8 cellular contexts compared by ENCODE assay signal in genomic region chr2:181953773-181954537, GRCh38. TPM values are rescaled to one million over a fixed set of nuclear protein-coding genes. Genes with fewer than 3 reads are reported as not detected.
DNase-seq lines count a peak whose midpoint lies in the region; ATAC-seq and TF ChIP-seq lines count a peak whose summit lies in the region.

No MANE protein-coding gene starts in this region.

- H3K36me3 ChIP-seq in SJSA1 (no peaks in the 10 kb centered on the region), heart left ventricle (no peaks in the 10 kb centered on the region)

- peaks cover 9% of the 10 kb centered on the region for H3K4me1 Mint-ChIP-seq in activated naive CD4-positive, alpha-beta T cell treated with anti-CD3 and anti-CD28 coated beads, Interleukin-2, amount 10 ng/mL, durations not matched to agents 7 days and 5 days

- no peak overlapping the region for H3K4me3 ChIP-seq in SJSA1
- H3K4me3 ChIP-seq in heart left ventricle, result peak overlapping the region in 8 of 12 donors; percentile 4 to 48 (median 25)

- peak; percentile 51 to 69 (median 62) for TF ChIP-seq CTCF in heart left ventricle (IDR thresholded peaks at IDR 0.05)

- H3K27me3 ChIP-seq in SJSA1 (replicated peaks), result no peaks in the 10 kb centered on the region
- H3K27me3 ChIP-seq in heart left ventricle, result no peaks in the 10 kb centered on the region

- H3K9me3 ChIP-seq in SJSA1 (replicated peaks), result no peaks in the 10 kb centered on the region
- no peaks in the 10 kb centered on the region for H3K9me3 ChIP-seq in heart left ventricle

- CTCF ChIA-PET in activated naive CD4-positive, alpha-beta T cell treated with anti-CD3 and anti-CD28 coated beads, Interleukin-2, amount 10 ng/mL, durations not matched to agents 7 days and 5 days (lab: Charles Lee), result interaction anchor here (0.6 to 1.9 kb wide), 16 partner anchors 9 to 390 kb away, joined by 3 to 11 read pairs (median 3); partner anchors contain the start of gene ITPRID2

- peak; percentile 69 for ATAC-seq in HG03108 (IDR thresholded peaks at IDR 0.05; ENCODE audit: unreplicated experiment)
- peak in 3 of 4 donors; percentile 32 to 59 (median 45) for ATAC-seq in heart left ventricle

- DNase-seq in SIG-M5 treated with dmso at 0.1 percent for 504 hours (lab: John Stamatoyannopoulos, UW; ENCODE audit: unreplicated experiment) (peak; percentile 64), SIG-M5 (lab: John Stamatoyannopoulos, UW) (no peak), SJSA1 (ENCODE audit: low read depth in 1 of 2, low spot score in 2 of 2) (peak in 1 of 2 experiments; percentile 19), heart left ventricle (peak; percentile 15 to 56 (median 43)), retina (peak; percentile 47), NCI-H2196 treated with DMSO at 0.1 percent for 48 hours (lab: John Stamatoyannopoulos, UW; ENCODE audit: unreplicated experiment) (no peak)
- DNase-seq in activated naive CD4-positive, alpha-beta T cell treated with anti-CD3 and anti-CD28 coated beads, Interleukin-2, amount 10 ng/mL, durations not matched to agents 7 days and 5 days, result peak; percentile 76

- intact Hi-C loops in heart left ventricle (cut with DNase I), result loop anchor here (1.0 to 10.0 kb wide), 6 partner anchors 209 to 213 kb away; no protein-coding TSS in a partner anchor

- no peaks in the 10 kb centered on the region for H3K9me3 Mint-ChIP-seq in activated naive CD4-positive, alpha-beta T cell treated with anti-CD3 and anti-CD28 coated beads, Interleukin-2, amount 10 ng/mL, durations not matched to agents 7 days and 5 days

- peaks cover 29% of the 10 kb centered on the region for H3K4me1 ChIP-seq in SJSA1 (replicated peaks)
- H3K4me1 ChIP-seq in heart left ventricle, result peaks cover 0 to 13% (median 0%) of the 10 kb centered on the region in 12 donors

- WGBS in heart left ventricle, 4 donors, result 1 to 3% (median 2%) methylated on average over 18 to 19 of the region's 19 CpGs

- no peaks in the 10 kb centered on the region for H3K36me3 Mint-ChIP-seq in activated naive CD4-positive, alpha-beta T cell treated with anti-CD3 and anti-CD28 coated beads, Interleukin-2, amount 10 ng/mL, durations not matched to agents 7 days and 5 days

- H3K27ac Mint-ChIP-seq in activated naive CD4-positive, alpha-beta T cell treated with anti-CD3 and anti-CD28 coated beads, Interleukin-2, amount 10 ng/mL, durations not matched to agents 7 days and 5 days, result no peak overlapping the region

- peaks cover 21% of the 10 kb centered on the region for H3K27me3 Mint-ChIP-seq in activated naive CD4-positive, alpha-beta T cell treated with anti-CD3 and anti-CD28 coated beads, Interleukin-2, amount 10 ng/mL, durations not matched to agents 7 days and 5 days

- H3K4me3 Mint-ChIP-seq in activated naive CD4-positive, alpha-beta T cell treated with anti-CD3 and anti-CD28 coated beads, Interleukin-2, amount 10 ng/mL, durations not matched to agents 7 days and 5 days, result peak overlapping the region; percentile 9

- H3K27ac ChIP-seq in SJSA1 (peak overlapping the region; percentile 19), heart left ventricle (no peak overlapping the region)

- TF ChIP-seq POLR2A in heart left ventricle (IDR thresholded peaks at IDR 0.05), result no peak

RNA-seq across cellular contexts. Expression of gene PPP1R1C, which starts 31.7 kb away (rescaled TPM):
- total RNA-seq in SJSA1 (2014; rRNA removed; shearing (Covaris generic)), result 0.32 TPM in 1 of 2 replicates, not detected in the other
- total RNA-seq in heart left ventricle, result 10 to 100 TPM; 14.8 to 44.5 (median 23.4) TPM
- 10 to 100 TPM in 1 of 2 donors, 1 to 10 TPM in 1; 2.9 to 18.7 TPM for polyA plus RNA-seq in heart left ventricle

Comparison
In these comparisons a context has a peak if more than half of its experiments do, and no peak if none do; other contexts are left out.
1. DNase-seq: peak in SIG-M5 treated with dmso at 0.1 percent for 504 hours (single experiment), activated naive CD4-positive, alpha-beta T cell treated with anti-CD3 and anti-CD28 coated beads, Interleukin-2, amount 10 ng/mL, durations not matched to agents 7 days and 5 days (single experiment), heart left ventricle (5 of 5) and retina (single experiment); none in SIG-M5 (single experiment) and NCI-H2196 treated with DMSO at 0.1 percent for 48 hours (single experiment).
2. RNA of gene PPP1R1C, which starts 31.7 kb away (total RNA-seq): 14.8 to 44.5 TPM in heart left ventricle; 0.32 TPM in SJSA1; every median in the first group is over 10 times any median in the second.